In the genomic region with DNA sequence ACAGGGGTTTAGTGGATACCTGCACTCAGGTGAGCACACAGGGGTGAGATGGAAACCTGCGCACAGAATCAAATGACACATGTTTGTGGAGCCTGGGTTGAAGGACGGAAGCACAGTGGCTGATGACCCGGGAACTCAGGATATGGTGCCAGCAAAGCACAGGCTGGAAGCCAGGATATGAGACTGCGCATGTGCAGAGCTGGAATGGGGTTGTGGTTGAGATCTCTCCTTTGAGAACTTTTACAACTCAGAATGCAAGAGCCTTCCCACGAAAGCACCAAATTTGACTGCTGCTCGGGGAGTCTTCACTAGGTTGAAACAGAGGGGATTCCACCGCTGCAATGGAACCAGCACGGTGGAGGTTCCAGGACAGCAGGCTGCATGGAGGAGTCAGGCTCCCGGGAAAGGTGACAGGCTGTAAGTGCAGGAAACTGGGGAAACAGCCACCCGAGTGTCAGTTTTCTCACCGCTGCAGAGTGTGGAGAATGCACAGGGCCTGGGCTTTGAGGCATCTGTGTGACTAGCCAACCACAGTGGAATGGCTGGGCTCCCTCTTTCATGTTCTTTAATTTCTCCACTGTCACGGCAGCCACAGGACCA, we compare ENCODE assay signal across 17 cellular contexts.
"Had no signal": no experiment of that assay in that cellular context is flagged by ENCODE, and none has a peak within 500 bp of the region (broad histone marks: within the 10 kb centered on the region; RNA-seq: fewer than 3 reads in every experiment).

No MANE protein-coding gene starts in this region.

- ATAC-seq: activated CD8-positive, alpha-beta T cell treated with anti-CD3 and anti-CD28 coated beads, Interleukin-2, amount 10 ng/mL, durations not matched to agents 7 days and 5 days; activated T-helper 17 cell treated with anti-CD3 and anti-CD28 coated beads, Interleukin-2, amount 50 U/mL, for 72 hours; body of pancreas; heart right ventricle; left lung; right cardiac atrium; stimulated activated effector memory CD8-positive, alpha-beta T cell treated with anti-CD3 and anti-CD28 coated beads, Interleukin-12 subunit alpha, Interleukin-12 subunit beta, amount 100 ng/mL, for 72 hours had no signal

- H3K9me3 ChIP-seq: body of pancreas, heart right ventricle, left lung, tibial artery, uterus had no signal

- DNase-seq: activated CD4-positive, alpha-beta T cell treated with anti-CD3 and anti-CD28 coated beads, Interleukin-2, amount 10 ng/mL, durations not matched to agents 24 days and 14 days; activated CD8-positive, alpha-beta T cell treated with anti-CD3 and anti-CD28 coated beads, Interleukin-2, amount 10 ng/mL, durations not matched to agents 7 days and 5 days; activated naive CD4-positive, alpha-beta T cell treated with anti-CD3 and anti-CD28 coated beads, Interleukin-2, amount 10 ng/mL, durations not matched to agents 7 days and 5 days; activated T-cell treated with anti-CD3 and anti-CD28 coated beads, Interleukin-2, amount 50 U/mL, for 24 hours; heart right ventricle; natural killer cell; right cardiac atrium; stimulated activated CD4-positive, alpha-beta T cell treated with anti-CD3 and anti-CD28 coated beads, Interleukin-2, amount 100 ng/mL, for 24 hours; stimulated activated naive CD8-positive, alpha-beta T cell treated with anti-CD3 and anti-CD28 coated beads, Interleukin-15, amount 100 ng/mL, for 72 hours; uterus had no signal

- H3K9me3 Mint-ChIP-seq: activated CD4-positive, alpha-beta T cell treated with anti-CD3 and anti-CD28 coated beads, Interleukin-2, amount 10 ng/mL, durations not matched to agents 24 days and 14 days; activated naive CD4-positive, alpha-beta T cell treated with anti-CD3 and anti-CD28 coated beads, Interleukin-2, amount 10 ng/mL, durations not matched to agents 7 days and 5 days; activated T-cell treated with anti-CD3 and anti-CD28 coated beads, Interleukin-2, amount 50 U/mL, for 24 hours; activated T-helper 17 cell treated with anti-CD3 and anti-CD28 coated beads, Interleukin-2, amount 50 U/mL, for 72 hours; mesothelial cell of epicardium; natural killer cell; stimulated activated effector memory CD8-positive, alpha-beta T cell treated with anti-CD3 and anti-CD28 coated beads, Interleukin-12 subunit alpha, Interleukin-12 subunit beta, amount 100 ng/mL, for 72 hours; stimulated activated naive CD8-positive, alpha-beta T cell treated with anti-CD3 and anti-CD28 coated beads, Interleukin-15, amount 100 ng/mL, for 72 hours had no signal

- H3K27me3 ChIP-seq: body of pancreas, uterus had no signal

- H3K36me3 Mint-ChIP-seq: activated naive CD4-positive, alpha-beta T cell treated with anti-CD3 and anti-CD28 coated beads, Interleukin-2, amount 10 ng/mL, durations not matched to agents 7 days and 5 days; mesothelial cell of epicardium; natural killer cell; stimulated activated effector memory CD8-positive, alpha-beta T cell treated with anti-CD3 and anti-CD28 coated beads, Interleukin-12 subunit alpha, Interleukin-12 subunit beta, amount 100 ng/mL, for 72 hours had no signal

- H3K27me3 Mint-ChIP-seq: activated CD4-positive, alpha-beta T cell treated with anti-CD3 and anti-CD28 coated beads, Interleukin-2, amount 10 ng/mL, durations not matched to agents 24 days and 14 days; activated naive CD4-positive, alpha-beta T cell treated with anti-CD3 and anti-CD28 coated beads, Interleukin-2, amount 10 ng/mL, durations not matched to agents 7 days and 5 days had no signal

- H3K27ac ChIP-seq: body of pancreas, cardiac muscle cell, heart right ventricle, left lung, tibial artery, uterus had no signal

- H3K27ac Mint-ChIP-seq: activated CD4-positive, alpha-beta T cell treated with anti-CD3 and anti-CD28 coated beads, Interleukin-2, amount 10 ng/mL, durations not matched to agents 24 days and 14 days; activated CD8-positive, alpha-beta T cell treated with anti-CD3 and anti-CD28 coated beads, Interleukin-2, amount 10 ng/mL, durations not matched to agents 7 days and 5 days; activated naive CD4-positive, alpha-beta T cell treated with anti-CD3 and anti-CD28 coated beads, Interleukin-2, amount 10 ng/mL, durations not matched to agents 7 days and 5 days; activated T-cell treated with anti-CD3 and anti-CD28 coated beads, Interleukin-2, amount 50 U/mL, for 24 hours; activated T-helper 17 cell treated with anti-CD3 and anti-CD28 coated beads, Interleukin-2, amount 50 U/mL, for 72 hours; mesothelial cell of epicardium; natural killer cell; stimulated activated effector memory CD8-positive, alpha-beta T cell treated with anti-CD3 and anti-CD28 coated beads, Interleukin-12 subunit alpha, Interleukin-12 subunit beta, amount 100 ng/mL, for 72 hours; stimulated activated naive CD8-positive, alpha-beta T cell treated with anti-CD3 and anti-CD28 coated beads, Interleukin-15, amount 100 ng/mL, for 72 hours had no signal

- H3K36me3 ChIP-seq: cardiac muscle cell, heart right ventricle, left lung, tibial artery, uterus had no signal

- H3K4me3 ChIP-seq: body of pancreas, cardiac muscle cell, heart right ventricle, left lung, tibial artery, uterus had no signal

- H3K4me3 Mint-ChIP-seq: activated CD4-positive, alpha-beta T cell treated with anti-CD3 and anti-CD28 coated beads, Interleukin-2, amount 10 ng/mL, durations not matched to agents 24 days and 14 days; activated CD8-positive, alpha-beta T cell treated with anti-CD3 and anti-CD28 coated beads, Interleukin-2, amount 10 ng/mL, durations not matched to agents 7 days and 5 days; activated naive CD4-positive, alpha-beta T cell treated with anti-CD3 and anti-CD28 coated beads, Interleukin-2, amount 10 ng/mL, durations not matched to agents 7 days and 5 days; activated T-cell treated with anti-CD3 and anti-CD28 coated beads, Interleukin-2, amount 50 U/mL, for 24 hours; activated T-helper 17 cell treated with anti-CD3 and anti-CD28 coated beads, Interleukin-2, amount 50 U/mL, for 72 hours; mesothelial cell of epicardium; natural killer cell; stimulated activated effector memory CD8-positive, alpha-beta T cell treated with anti-CD3 and anti-CD28 coated beads, Interleukin-12 subunit alpha, Interleukin-12 subunit beta, amount 100 ng/mL, for 72 hours; stimulated activated naive CD8-positive, alpha-beta T cell treated with anti-CD3 and anti-CD28 coated beads, Interleukin-15, amount 100 ng/mL, for 72 hours had no signal

- H3K4me1 ChIP-seq: body of pancreas, heart right ventricle, left lung, tibial artery, uterus had no signal

- H3K4me1 Mint-ChIP-seq: activated CD4-positive, alpha-beta T cell treated with anti-CD3 and anti-CD28 coated beads, Interleukin-2, amount 10 ng/mL, durations not matched to agents 24 days and 14 days; activated naive CD4-positive, alpha-beta T cell treated with anti-CD3 and anti-CD28 coated beads, Interleukin-2, amount 10 ng/mL, durations not matched to agents 7 days and 5 days; activated T-helper 17 cell treated with anti-CD3 and anti-CD28 coated beads, Interleukin-2, amount 50 U/mL, for 72 hours; mesothelial cell of epicardium; natural killer cell; stimulated activated effector memory CD8-positive, alpha-beta T cell treated with anti-CD3 and anti-CD28 coated beads, Interleukin-12 subunit alpha, Interleukin-12 subunit beta, amount 100 ng/mL, for 72 hours; stimulated activated naive CD8-positive, alpha-beta T cell treated with anti-CD3 and anti-CD28 coated beads, Interleukin-15, amount 100 ng/mL, for 72 hours had no signal
